Comparison of ENCODE assay signal across 8 cellular contexts in the genomic region with DNA sequence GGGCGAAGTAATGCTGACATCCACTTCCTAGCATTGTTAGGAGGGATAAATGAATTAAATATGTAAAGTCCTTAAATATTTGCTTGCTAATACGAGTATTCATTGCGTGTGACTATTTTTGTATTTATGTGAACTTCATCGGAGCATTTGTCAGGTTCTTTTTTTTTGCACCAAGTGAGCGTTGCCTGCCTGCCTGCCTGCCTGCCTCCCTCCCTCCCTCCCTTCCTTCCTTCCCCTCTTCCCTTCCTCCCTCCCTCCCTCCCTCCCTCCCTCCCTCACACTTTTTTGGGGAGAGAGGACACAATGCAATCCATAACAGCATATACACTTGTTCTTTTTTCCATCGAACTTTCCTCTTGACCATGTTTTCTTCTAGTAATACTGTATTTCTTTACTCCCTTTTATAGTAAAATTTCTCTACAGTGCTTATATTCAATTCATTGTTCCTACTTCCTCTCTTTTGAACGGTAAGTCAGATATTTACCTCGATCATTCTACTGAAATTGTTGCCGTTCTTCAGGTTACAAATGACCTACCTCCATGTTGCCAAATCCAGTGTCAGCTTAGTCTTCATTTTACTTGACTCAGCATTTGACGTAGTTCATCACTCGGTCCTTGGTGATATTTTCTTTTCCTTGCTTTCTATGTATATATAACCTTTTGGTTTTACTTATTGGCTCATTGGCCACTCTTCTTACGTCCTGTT. TPM values are rescaled to one million over a fixed set of nuclear protein-coding genes. Genes with fewer than 3 reads are reported as not detected.
DNase-seq lines count a peak whose midpoint lies in the region; ATAC-seq and TF ChIP-seq lines count a peak whose summit lies in the region.

No MANE protein-coding gene starts in this region.

- ATAC-seq in GM19351 (IDR thresholded peaks at IDR 0.05; ENCODE audit: unreplicated experiment), result peak; percentile 1
- ATAC-seq in Panc1, result no peak; the same call in 1 of the 2 replicates
- ATAC-seq in lung (ENCODE audit: insufficient read depth, low FRiP score), result peak; percentile 7
- ATAC-seq in HG02884 (IDR thresholded peaks at IDR 0.05; ENCODE audit: unreplicated experiment), result no peak

- CTCF ChIA-PET in Panc1 (lab: Charles Lee), result no interaction called here

- intact Hi-C loops in Panc1 (cut with micrococcal nuclease; ENCODE audit: unreplicated experiment), result no loop called here

- no peak for TF ChIP-seq POLR2A in tibial nerve (IDR thresholded peaks at IDR 0.05)

- no peak for DNase-seq in BE2C
- no peak for DNase-seq in Panc1 (ENCODE audit: low read depth, low spot score)
- peak; percentile 5 to 29 for DNase-seq in dermis microvascular lymphatic vessel endothelial cell (ENCODE audit: low read depth in 2 of 2)
- no peak for DNase-seq in lung (ENCODE audit: low spot score)
- no peak for DNase-seq in tibial nerve (ENCODE audit: low spot score in 2 of 2)
- DNase-seq in stimulated activated naive CD4-positive, alpha-beta T cell treated with Interleukin-2 at 50 U/mL for 16 hours (lab: John Stamatoyannopoulos, UW), result no peak

- WGBS in lung, 2 donors, result 1 to 10% methylated on average over 12 of the region's 12 CpGs
- WGBS in tibial nerve, 2 donors, result 1 to 4% methylated on average over 12 of the region's 12 CpGs

- no peaks in the 10 kb centered on the region for H3K27me3 ChIP-seq in BE2C
- H3K27me3 ChIP-seq in Panc1 (ENCODE audit: control insufficient read depth, insufficient read depth, low read length), result no peaks in the 10 kb centered on the region
- no peaks in the 10 kb centered on the region for H3K27me3 ChIP-seq in lung (ENCODE audit: control insufficient read depth, insufficient read depth)
- H3K27me3 ChIP-seq in tibial nerve, result no peaks in the 10 kb centered on the region

- H3K4me3 ChIP-seq in BE2C (ENCODE audit: low read depth, low read length), result peak overlapping the region; percentile 76
- H3K4me3 ChIP-seq in Panc1 (ENCODE audit: low read depth in 2 of 2, low read length in 2 of 2), result peak overlapping the region; percentile 57 to 70
- H3K4me3 ChIP-seq in lung, result peak overlapping the region; percentile 71
- H3K4me3 ChIP-seq in tibial nerve, result peak overlapping the region; percentile 63 to 83 (median 75)

- TSS peak; percentile 78 for BruUV-seq in Panc1 (replicated peaks; lab: Mats Ljungman, UMichigan)

- POLR2A ChIA-PET in Panc1 (lab: Charles Lee), result no interaction called here

- TF ChIP-seq EP300 in tibial nerve (IDR thresholded peaks at IDR 0.05), result no peak

- in situ Hi-C loops in Panc1 (cut with HindIII; ENCODE audit: low pct_unique_long_range_greater_than_20kb, low sequenced_read_pairs), result no loop called here

- H3K27ac ChIP-seq in Panc1 (ENCODE audit: low read length), result peak overlapping the region; percentile 98
- peak overlapping the region; percentile 90 to 99 for H3K27ac ChIP-seq in lung (ENCODE audit: low read depth in 1 of 2, low read length in 1 of 2)
- H3K27ac ChIP-seq in tibial nerve, result peak overlapping the region; percentile 94 to 98 (median 96)

- no peaks in the 10 kb centered on the region for H3K4me1 ChIP-seq in BE2C
- H3K4me1 ChIP-seq in Panc1 (ENCODE audit: control insufficient read depth, insufficient read depth, low read length), result peaks cover 6% of the 10 kb centered on the region; the same call in 1 of the 2 replicates
- H3K4me1 ChIP-seq in lung (ENCODE audit: control insufficient read depth in 2 of 2, insufficient read depth in 2 of 2, low read length in 2 of 2), result no peaks in the 10 kb centered on the region
- peaks cover 0 to 21% (median 2%) of the 10 kb centered on the region in 4 donors for H3K4me1 ChIP-seq in tibial nerve

- TF ChIP-seq CTCF in BE2C (IDR thresholded peaks at IDR 0.05; ENCODE audit: low read depth, low read length), result no peak
- no peak for TF ChIP-seq CTCF in Panc1 (IDR thresholded peaks at IDR 0.05)
- TF ChIP-seq CTCF in lung (IDR thresholded peaks at IDR 0.05; ENCODE audit: control extremely low read depth, extremely low read depth), result no peak
- TF ChIP-seq CTCF in tibial nerve (IDR thresholded peaks at IDR 0.05), result no peak

- no peaks in the 10 kb centered on the region for H3K9me3 ChIP-seq in BE2C
- no peaks in the 10 kb centered on the region for H3K9me3 ChIP-seq in Panc1 (ENCODE audit: control insufficient read depth, insufficient read depth, low read depth, low read length)
- H3K9me3 ChIP-seq in lung (ENCODE audit: control insufficient read depth in 2 of 2, insufficient read depth in 1 of 2, low read length in 1 of 2), result no peaks in the 10 kb centered on the region
- no peaks in the 10 kb centered on the region for H3K9me3 ChIP-seq in tibial nerve

- H3K36me3 ChIP-seq in BE2C (no peaks in the 10 kb centered on the region), Panc1 (ENCODE audit: control insufficient read depth, insufficient read depth, low read length) (no peaks in the 10 kb centered on the region; the same call in none of the 2 replicates), lung (ENCODE audit: control insufficient read depth in 2 of 2, insufficient read depth in 2 of 2, low read length in 2 of 2) (peaks cover 0 to 5% of the 10 kb centered on the region in 2 donors), tibial nerve (peaks cover 0 to under 1% (median 0%) of the 10 kb centered on the region in 3 donors)

RNA-seq across cellular contexts. Expression of gene CCDC7, which starts 0.9 kb away (rescaled TPM):
- polyA plus RNA-seq in BE2C (2012; ENCODE audit: insufficient read depth, insufficient read length, low read depth), result 0.59 TPM
- total RNA-seq in Panc1 (2021; ENCODE audit: unreplicated experiment) (6.0 TPM), dermis microvascular lymphatic vessel endothelial cell (4.2 and 5.6 TPM in 2 replicates), lung (10 to 100 TPM; 12.1 to 36.4 TPM), tibial nerve (10 to 100 TPM; 20.7 to 97.0 (median 45.6) TPM)
- polyA plus RNA-seq in Panc1 (2012; ENCODE audit: insufficient read length), result 0.78 TPM
- 1 to 10 TPM; 1.2 to 1.8 TPM for polyA plus RNA-seq in lung

Comparison
In these comparisons a context has a peak if more than half of its experiments do, and no peak if none do; other contexts are left out.
1. DNase-seq: peak in dermis microvascular lymphatic vessel endothelial cell (2 of 2); none in BE2C (single experiment), Panc1 (single experiment), lung (single experiment), tibial nerve (0 of 2) and stimulated activated naive CD4-positive, alpha-beta T cell treated with Interleukin-2 at 50 U/mL for 16 hours (single experiment).
2. ATAC-seq: peak in GM19351 (single experiment) and lung (single experiment); none in Panc1 (single experiment) and HG02884 (single experiment).
3. Peak in every context shown above with its lines, with median percentiles within 50 percentile points of each other: H3K4me3 ChIP-seq and H3K27ac ChIP-seq.